ENCODE assay signal across 31 cellular contexts in the genomic region with DNA sequence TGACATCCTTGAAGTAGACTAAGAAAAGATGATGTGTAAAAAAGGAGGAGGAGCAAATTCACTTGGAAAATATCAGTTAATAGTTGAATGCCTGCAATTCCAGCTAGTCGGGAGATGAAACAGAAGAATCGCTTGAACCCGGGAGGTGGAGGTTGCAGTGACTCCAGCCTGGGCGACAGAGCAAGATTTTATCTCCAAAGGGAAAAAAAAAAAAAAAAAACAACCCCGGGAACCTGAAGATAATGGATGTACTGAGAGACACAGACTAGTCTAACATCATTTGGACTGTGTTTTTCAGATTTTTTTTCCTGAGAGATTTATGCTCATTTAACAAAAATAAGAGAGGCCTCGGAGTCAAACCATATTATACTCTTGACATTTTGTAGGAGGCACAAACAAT.
"Had no signal": no experiment of that assay in that cellular context is flagged by ENCODE, and none has a peak within 500 bp of the region (broad histone marks: within the 10 kb centered on the region; RNA-seq: fewer than 3 reads in every experiment).

No MANE protein-coding gene starts in this region.

- H3K4me1 Mint-ChIP-seq: activated CD4-positive, alpha-beta memory T cell treated with anti-CD3 and anti-CD28 coated beads, Interleukin-2, amount 10 ng/mL, durations not matched to agents 7 days and 5 days; activated CD4-positive, alpha-beta T cell treated with anti-CD3 and anti-CD28 coated beads, Interleukin-2, amount 10 ng/mL, durations not matched to agents 24 days and 14 days; activated naive CD4-positive, alpha-beta T cell treated with anti-CD3 and anti-CD28 coated beads, Interleukin-2, amount 50 U/mL, for 24 hours; activated naive CD8-positive, alpha-beta T cell treated with anti-CD3 and anti-CD28 coated beads, Interleukin-2, amount 50 U/mL, for 24 hours; activated T-helper 17 cell treated with anti-CD3 and anti-CD28 coated beads, Interleukin-2, amount 50 U/mL, for 72 hours; memory B cell; stimulated activated naive B cell treated with anti-CD40 and anti-IgM and Interleukin-4, amounts not matched to agents 10 μg/mL and 1 μg/mL and 100 μg/mL, for 72 hours had no signal

- H3K27me3 ChIP-seq: ovary, sigmoid colon, stomach, thyroid gland had no signal

- ATAC-seq: activated naive CD8-positive, alpha-beta T cell treated with anti-CD3 and anti-CD28 coated beads, Interleukin-2, amount 50 U/mL, for 24 hours; activated T-cell treated with anti-CD3 and anti-CD28 coated beads, Interleukin-2, amount 50 U/mL, for 4 hours; activated T-helper 17 cell treated with anti-CD3 and anti-CD28 coated beads, Interleukin-2, amount 50 U/mL, for 72 hours; esophagus mucosa; left colon; mucosa of descending colon; natural killer cell treated with Interleukin-12 subunit alpha and Interleukin-12 subunit beta and Interleukin-15 and Interleukin-18, amount 100 ng/mL, for 72 hours; stimulated activated naive B cell treated with anti-CD40 and anti-IgM and Interleukin-4, amounts not matched to agents 10 μg/mL and 1 μg/mL and 100 μg/mL, for 72 hours had no signal

- H3K9me3 ChIP-seq: mucosa of descending colon, ovary, prostate gland, sigmoid colon, stomach, thyroid gland had no signal

- H3K9me3 Mint-ChIP-seq: activated CD4-positive, alpha-beta T cell treated with anti-CD3 and anti-CD28 coated beads, Interleukin-2, amount 10 ng/mL, durations not matched to agents 24 days and 14 days; activated naive CD4-positive, alpha-beta T cell treated with anti-CD3 and anti-CD28 coated beads, Interleukin-2, amount 50 U/mL, for 24 hours; endodermal cell; stimulated activated naive B cell treated with anti-CD40 and anti-IgM and Interleukin-4, amounts not matched to agents 10 μg/mL and 1 μg/mL and 100 μg/mL, for 72 hours had no signal

- FAIRE-seq: small intestine had no signal

- H3K27me3 Mint-ChIP-seq: activated CD4-positive, alpha-beta memory T cell treated with anti-CD3 and anti-CD28 coated beads, Interleukin-2, amount 10 ng/mL, durations not matched to agents 7 days and 5 days; activated CD4-positive, alpha-beta T cell treated with anti-CD3 and anti-CD28 coated beads, Interleukin-2, amount 10 ng/mL, durations not matched to agents 24 days and 14 days; activated naive CD4-positive, alpha-beta T cell treated with anti-CD3 and anti-CD28 coated beads, Interleukin-2, amount 50 U/mL, for 24 hours; activated naive CD8-positive, alpha-beta T cell treated with anti-CD3 and anti-CD28 coated beads, Interleukin-2, amount 50 U/mL, for 24 hours; activated T-helper 17 cell treated with anti-CD3 and anti-CD28 coated beads, Interleukin-2, amount 50 U/mL, for 72 hours; memory B cell; natural killer cell treated with Interleukin-12 subunit alpha and Interleukin-12 subunit beta and Interleukin-15 and Interleukin-18, amount 100 ng/mL, for 72 hours; stimulated activated naive B cell treated with anti-CD40 and anti-IgM and Interleukin-4, amounts not matched to agents 10 μg/mL and 1 μg/mL and 100 μg/mL, for 72 hours had no signal

- H3K27ac ChIP-seq: ovary, prostate gland, sigmoid colon, stomach, thyroid gland had no signal

- H3K4me1 ChIP-seq: prostate gland, stomach had no signal

- H3K27ac Mint-ChIP-seq: activated CD4-positive, alpha-beta memory T cell treated with anti-CD3 and anti-CD28 coated beads, Interleukin-2, amount 10 ng/mL, durations not matched to agents 7 days and 5 days; activated CD4-positive, alpha-beta T cell treated with anti-CD3 and anti-CD28 coated beads, Interleukin-2, amount 10 ng/mL, durations not matched to agents 24 days and 14 days; activated naive CD4-positive, alpha-beta T cell treated with anti-CD3 and anti-CD28 coated beads, Interleukin-2, amount 50 U/mL, for 24 hours; activated naive CD8-positive, alpha-beta T cell treated with anti-CD3 and anti-CD28 coated beads, Interleukin-2, amount 50 U/mL, for 24 hours; activated T-helper 17 cell treated with anti-CD3 and anti-CD28 coated beads, Interleukin-2, amount 50 U/mL, for 72 hours; endodermal cell; memory B cell; natural killer cell treated with Interleukin-12 subunit alpha and Interleukin-12 subunit beta and Interleukin-15 and Interleukin-18, amount 100 ng/mL, for 72 hours; stimulated activated naive B cell treated with anti-CD40 and anti-IgM and Interleukin-4, amounts not matched to agents 10 μg/mL and 1 μg/mL and 100 μg/mL, for 72 hours had no signal

- H3K4me3 ChIP-seq: mucosa of descending colon, ovary, prostate gland, sigmoid colon, stomach, thyroid gland had no signal

- H3K36me3 Mint-ChIP-seq: activated naive CD4-positive, alpha-beta T cell treated with anti-CD3 and anti-CD28 coated beads, Interleukin-2, amount 50 U/mL, for 24 hours; memory B cell; natural killer cell treated with Interleukin-12 subunit alpha and Interleukin-12 subunit beta and Interleukin-15 and Interleukin-18, amount 100 ng/mL, for 72 hours; stimulated activated naive B cell treated with anti-CD40 and anti-IgM and Interleukin-4, amounts not matched to agents 10 μg/mL and 1 μg/mL and 100 μg/mL, for 72 hours had no signal

- H3K4me3 Mint-ChIP-seq: activated CD4-positive, alpha-beta memory T cell treated with anti-CD3 and anti-CD28 coated beads, Interleukin-2, amount 10 ng/mL, durations not matched to agents 7 days and 5 days; activated CD4-positive, alpha-beta T cell treated with anti-CD3 and anti-CD28 coated beads, Interleukin-2, amount 10 ng/mL, durations not matched to agents 24 days and 14 days; activated naive CD4-positive, alpha-beta T cell treated with anti-CD3 and anti-CD28 coated beads, Interleukin-2, amount 50 U/mL, for 24 hours; activated naive CD8-positive, alpha-beta T cell treated with anti-CD3 and anti-CD28 coated beads, Interleukin-2, amount 50 U/mL, for 24 hours; activated T-cell treated with anti-CD3 and anti-CD28 coated beads, Interleukin-2, amount 50 U/mL, for 4 hours; activated T-helper 17 cell treated with anti-CD3 and anti-CD28 coated beads, Interleukin-2, amount 50 U/mL, for 72 hours; endodermal cell; memory B cell; natural killer cell treated with Interleukin-12 subunit alpha and Interleukin-12 subunit beta and Interleukin-15 and Interleukin-18, amount 100 ng/mL, for 72 hours; stimulated activated naive B cell treated with anti-CD40 and anti-IgM and Interleukin-4, amounts not matched to agents 10 μg/mL and 1 μg/mL and 100 μg/mL, for 72 hours had no signal

- H3K36me3 ChIP-seq: ovary, prostate gland, sigmoid colon, stomach, thyroid gland had no signal

- DNase-seq: activated CD4-positive, alpha-beta memory T cell treated with anti-CD3 and anti-CD28 coated beads, Interleukin-2, amount 10 ng/mL, durations not matched to agents 7 days and 5 days; activated CD4-positive, alpha-beta T cell treated with anti-CD3 and anti-CD28 coated beads, Interleukin-2, amount 10 ng/mL, durations not matched to agents 24 days and 14 days; activated CD4-positive, CD25-positive, alpha-beta regulatory T cell treated with anti-CD3 and anti-CD28 coated beads, Interleukin-2, amount 50 U/mL, for 72 hours; activated naive CD8-positive, alpha-beta T cell treated with anti-CD3 and anti-CD28 coated beads, Interleukin-2, amount 50 U/mL, for 24 hours; activated T-cell treated with anti-CD3 and anti-CD28 coated beads, Interleukin-2, amount 50 U/mL, for 4 hours; amygdala; caudate nucleus; endodermal cell; foreskin fibroblast; head of caudate nucleus; hippocampal formation; kidney; left colon; mucosa of descending colon; ovary; retina; sigmoid colon; small intestine; stimulated activated CD4-positive, alpha-beta T cell treated with anti-CD3 and anti-CD28 coated beads, Interleukin-1b, Interleukin-23, amount 100 ng/mL, for 48 hours; stimulated activated CD4-positive, alpha-beta T cell treated with anti-CD3 and anti-CD28 coated beads, Interleukin-4, amount 100 ng/mL, for 4 hours; stimulated activated CD8-positive, alpha-beta memory T cell treated with anti-CD3 and anti-CD28 coated beads, Interleukin-4, amount 100 ng/mL, for 48 hours; stimulated activated naive B cell treated with anti-CD40 and anti-IgM and Interleukin-4, amounts not matched to agents 10 μg/mL and 1 μg/mL and 100 μg/mL, for 72 hours; stomach; T-helper 2 cell had no signal
